ENCODE assay signal across 7 cellular contexts in genomic region chr1:50978852-50979781, GRCh38. TPM values are rescaled to one million over a fixed set of nuclear protein-coding genes. Genes with fewer than 3 reads are reported as not detected.
A peak's percentile ranks its signal among the peaks of the same experiment; 100 is the strongest.
DNase-seq lines count a peak whose midpoint lies in the region; ATAC-seq and TF ChIP-seq lines count a peak whose summit lies in the region.

No MANE protein-coding gene starts in this region.

- TF ChIP-seq CTCF in VCaP (conservative IDR thresholded peaks at IDR 0.05) (no peak), glutamatergic neuron (IDR thresholded peaks at IDR 0.05; ENCODE audit: partially characterized antibody, unreplicated experiment) (no peak)

- peak overlapping the region; percentile 80 for H3K4me3 Mint-ChIP-seq in glutamatergic neuron (ENCODE audit: unreplicated experiment)

- H3K27ac ChIP-seq in VCaP: peak overlapping the region; percentile 81

- H3K4me1 Mint-ChIP-seq in glutamatergic neuron (ENCODE audit: low read depth, unreplicated experiment): peaks cover 6% of the 10 kb centered on the region

- peak overlapping the region; percentile 79 for H3K4me3 ChIP-seq in skeletal muscle cell (ENCODE audit: low read depth, low read length)

- no peaks in the 10 kb centered on the region for H3K36me3 Mint-ChIP-seq in glutamatergic neuron (ENCODE audit: unreplicated experiment)

- H3K27ac Mint-ChIP-seq in glutamatergic neuron (ENCODE audit: unreplicated experiment): no peak overlapping the region

- H3K9me3 Mint-ChIP-seq in glutamatergic neuron (ENCODE audit: unreplicated experiment): peaks cover 9% of the 10 kb centered on the region

- DNase-seq in GF-D8 (lab: John Stamatoyannopoulos, UW) (peak; percentile 38), NCI-H1105 (lab: John Stamatoyannopoulos, UW) (peak; percentile 65), glutamatergic neuron (no peak), skeletal muscle cell (ENCODE audit: low read depth) (no peak)

- peaks cover 25% of the 10 kb centered on the region for H3K27me3 Mint-ChIP-seq in glutamatergic neuron (ENCODE audit: unreplicated experiment)

- ATAC-seq in HG03045 (IDR thresholded peaks at IDR 0.05; ENCODE audit: unreplicated experiment) (no peak), HG02884 (IDR thresholded peaks at IDR 0.05; ENCODE audit: unreplicated experiment) (no peak)

RNA-seq across cellular contexts. Expression of gene CDKN2C, which starts 9.1 kb away (rescaled TPM):
- total RNA-seq in glutamatergic neuron (ENCODE audit: unreplicated experiment): 1.3 TPM

RNA-seq across cellular contexts. Expression of gene FAF1, which starts 19.1 kb away (rescaled TPM):
- total RNA-seq in glutamatergic neuron (ENCODE audit: unreplicated experiment): 57.3 TPM

Comparison
In these comparisons a context has a peak if more than half of its experiments do, and no peak if none do; other contexts are left out.
1. DNase-seq: peak in GF-D8 (single experiment) and NCI-H1105 (single experiment); none in glutamatergic neuron (single experiment) and skeletal muscle cell (single experiment).